In the genomic region with DNA sequence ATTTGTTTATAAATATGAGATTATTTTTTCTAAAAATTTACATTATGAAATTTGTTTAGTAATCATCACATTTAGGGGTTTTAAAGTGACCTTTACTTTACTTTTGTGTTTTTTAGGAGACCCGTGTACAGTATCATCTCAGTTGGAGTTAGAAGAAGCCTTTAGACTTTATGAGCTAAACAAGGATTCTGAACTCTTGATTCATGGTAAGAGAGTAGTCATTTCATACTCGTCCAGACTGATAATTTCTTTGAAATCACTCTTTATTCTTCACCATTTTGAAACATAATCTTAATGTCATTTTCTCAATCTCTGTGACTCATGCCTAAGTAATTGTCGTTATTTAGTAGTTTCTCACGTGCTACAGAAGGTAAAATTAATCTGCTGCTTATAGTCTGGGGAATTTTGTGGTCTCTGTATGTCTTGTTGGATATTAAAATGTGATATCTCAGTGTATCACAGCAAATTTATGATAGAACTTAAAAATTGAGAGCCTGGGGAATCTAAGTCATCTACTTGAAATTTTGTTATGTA, we compare ENCODE assay signal across 21 cellular contexts.
"Had no signal": no experiment of that assay in that cellular context is flagged by ENCODE, and none has a peak within 500 bp of the region (broad histone marks: within the 10 kb centered on the region; RNA-seq: fewer than 3 reads in every experiment).

No MANE protein-coding gene starts in this region.

- H3K27ac ChIP-seq: body of pancreas, ovary, suprapubic skin, VCaP had no signal

- H3K4me3 ChIP-seq: body of pancreas, mucosa of descending colon, ovary, suprapubic skin had no signal

- H3K4me1 ChIP-seq: body of pancreas, suprapubic skin had no signal

- H3K4me3 Mint-ChIP-seq: memory B cell; naive thymus-derived CD4-positive, alpha-beta T cell; T-cell; type B pancreatic cell had no signal

- H3K27me3 Mint-ChIP-seq: memory B cell; naive thymus-derived CD4-positive, alpha-beta T cell; T-cell; type B pancreatic cell had no signal

- ATAC-seq: body of pancreas; left ventricle myocardium superior; mucosa of descending colon; naive thymus-derived CD4-positive, alpha-beta T cell; T-cell had no signal

- H3K27ac Mint-ChIP-seq: memory B cell; naive thymus-derived CD4-positive, alpha-beta T cell; T-cell; type B pancreatic cell had no signal

- H3K9me3 ChIP-seq: body of pancreas, ovary, suprapubic skin had no signal

- H3K27me3 ChIP-seq: body of pancreas, ovary, suprapubic skin had no signal

- DNase-seq: activated CD4-positive, alpha-beta T cell treated with anti-CD3 and anti-CD28 coated beads for 48 hours; activated naive CD4-positive, alpha-beta T cell treated with Interleukin-2 at 50 U/mL for 16 hours; amniotic stem cell; body of pancreas; central memory CD4-positive, alpha-beta T cell; effector CD8-positive, alpha-beta T cell; foreskin melanocyte; kidney glomerular epithelial cell; left ventricle myocardium superior; mucosa of descending colon; naive thymus-derived CD4-positive, alpha-beta T cell; ovary; SK-N-SH; stimulated activated naive CD4-positive, alpha-beta T cell; T-cell; T1000 had no signal

- FAIRE-seq: endothelial cell of umbilical vein had no signal

- H3K36me3 ChIP-seq: ovary had no signal
